Comparison of ENCODE assay signal across 1 cellular context in genomic region chr4:142897518-142897917, GRCh38. TPM values are rescaled to one million over a fixed set of nuclear protein-coding genes. Genes with fewer than 3 reads are reported as not detected.
"Had no signal": no experiment of that assay in that cellular context is flagged by ENCODE, and none has a peak within 500 bp of the region (broad histone marks: within the 10 kb centered on the region; RNA-seq: fewer than 3 reads in every experiment).

No MANE protein-coding gene starts in this region.

RNA-seq across cellular contexts. Expression of gene INPP4B, which starts 51.4 kb away (rescaled TPM):
- total RNA-seq: HepG2 had no signal
